Comparison of ENCODE assay signal across 1 cellular context in genomic region chr16:76854234-76854633, GRCh38.
TF ChIP-seq lines count a peak whose summit lies in the region.

No MANE protein-coding gene starts in this region.

TF ChIP-seq in K562, 482 proteins besides CTCF, POLR2A, EP300 and RAD21 (continued from another document):
- TF ChIP-seq FOXM1 (IDR thresholded peaks at IDR 0.05; ENCODE audit: low read depth) (no peak), FOXM1 (CRISPR knock-in tag; IDR thresholded peaks at IDR 0.05; ENCODE audit: low read depth) (no peak), KLF16 (IDR thresholded peaks at IDR 0.05) (no peak), ZNF639 (CRISPR knock-in tag; conservative IDR thresholded peaks at IDR 0.05 in 1 of 2, IDR thresholded peaks at IDR 0.05 in 1 of 2) (no peak), ERF (CRISPR knock-in tag; IDR thresholded peaks at IDR 0.05) (no peak), HDAC8 (tag; IDR thresholded peaks at IDR 0.05) (no peak), KAT7 (CRISPR knock-in tag; IDR thresholded peaks at IDR 0.05; ENCODE audit: borderline replicate concordance) (no peak), ZFP1 (CRISPR knock-in tag; IDR thresholded peaks at IDR 0.05) (no peak)
